In genomic region chr14:99666533-99666932, GRCh38 we compare ENCODE assay signal across 21 cellular contexts. TPM values are rescaled to one million over a fixed set of nuclear protein-coding genes. Genes with fewer than 3 reads are reported as not detected.
DNase-seq lines count a peak whose midpoint lies in the region; ATAC-seq, FAIRE-seq and TF ChIP-seq lines count a peak whose summit lies in the region.
"Had no signal": no experiment of that assay in that cellular context is flagged by ENCODE, and none has a peak within 500 bp of the region (broad histone marks: within the 10 kb centered on the region; RNA-seq: fewer than 3 reads in every experiment).

No MANE protein-coding gene starts in this region.

- H3K79me2 ChIP-seq in H1 (ENCODE audit: control insufficient read depth in 1 of 2, insufficient read depth in 2 of 2, low read length in 2 of 2) = no peaks in the 10 kb centered on the region

- ATAC-seq in upper lobe of right lung (no peak), T-cell (replicated peaks in 1 of 4) (no peak), GM21367 (IDR thresholded peaks at IDR 0.05; ENCODE audit: unreplicated experiment) (no peak), HG03442 (IDR thresholded peaks at IDR 0.05; ENCODE audit: unreplicated experiment) (no peak)
- ATAC-seq: HCT116, HepG2 had no signal

- no peak for DNase-seq in H1 (ENCODE audit: low read depth in 1 of 2, low spot score in 2 of 2)
- no peak for DNase-seq in neuronal stem cell (ENCODE audit: low spot score)
- DNase-seq in upper lobe of right lung = peak; percentile 32
- DNase-seq in T-cell = no peak
- DNase-seq: AML-193; C1 segment of cervical spinal cord; Calu3; CD4-positive, alpha-beta T cell; DMS79; EL had no signal

- FAIRE-seq in H1 (lab: Jason Lieb, UNC) = no peak
- FAIRE-seq: G401.6, GM12892, HepG2, HTR-8/SVneo had no signal

- H3K4me1 ChIP-seq in BLaER1 (peaks cover 67% of the 10 kb centered on the region), H1 (replicated peaks in 1 of 4; ENCODE audit: control insufficient read depth in 3 of 4, insufficient read depth in 4 of 4, low read length in 3 of 4) (peaks cover 17 to 46% (median 26%) of the 10 kb centered on the region in 4 experiments), neuronal stem cell (ENCODE audit: control insufficient read depth in 2 of 2, insufficient read depth in 1 of 2, low read depth in 1 of 2, low read length in 2 of 2) (peaks cover 44 to 66% of the 10 kb centered on the region in 2 donors), upper lobe of right lung (no peaks in the 10 kb centered on the region)

- no peak for TF ChIP-seq POLR2A in H1 (IDR thresholded peaks at IDR 0.05; ENCODE audit: control extremely low read depth in 1 of 2, low read depth in 2 of 2, low read length in 2 of 2)

- H2BK120ac ChIP-seq in H1 (replicated peaks; ENCODE audit: low read depth, low read length) (no peak overlapping the region), neuronal stem cell (ENCODE audit: low read depth, low read length) (peak overlapping the region; percentile 83)

- 88% methylated on average over 5 of the region's 6 CpGs; no CpG with 5 or more reads in 1 of the 2 experiments for WGBS in H1 (ENCODE audit: extremely low coverage in 1 of 2, insufficient coverage in 1 of 2, insufficient read length in 1 of 2, insufficient replicate concordance in 2 of 2, low coverage in 1 of 2, low lambda C conversion rate in 2 of 2, missing lambda C conversion rate in 1 of 2), 2 experiments
- WGBS in neuronal stem cell (ENCODE audit: extremely low coverage in 2 of 2, insufficient read length in 2 of 2, insufficient replicate concordance in 1 of 2), 2 donors = no CpG with 5 or more reads among the region's 6 CpGs

- H2BK15ac ChIP-seq in H1 (ENCODE audit: low read length) = peak overlapping the region; percentile 81; the same call in 1 of the 2 replicates
- H2BK15ac ChIP-seq in neuronal stem cell (ENCODE audit: low read length) = peak overlapping the region; percentile 5

- POLR2A ChIA-PET in H1 (lab: Charles Lee; ENCODE audit: partially characterized antibody) = interaction anchor here (0.9 kb wide), 1 partner anchor 10 kb away, joined by 3 read pairs; no protein-coding TSS in a partner anchor
- POLR2A ChIA-PET in T-cell (lab: Charles Lee) = no interaction called here

- H3K23ac ChIP-seq in H1 (ENCODE audit: insufficient read length) (no peak overlapping the region), neuronal stem cell (ENCODE audit: low read depth, low read length, poor library complexity) (no peak overlapping the region)

- peak overlapping the region; percentile 48 for H3K18ac ChIP-seq in H1 (ENCODE audit: extremely low read depth, low read length)
- H3K18ac ChIP-seq in neuronal stem cell (ENCODE audit: low read length) = peak overlapping the region; percentile 69

- H3K27me3 ChIP-seq in BLaER1 = no peaks in the 10 kb centered on the region
- 0 out of 7 replicates have a peak, but pooled peaks cover 0 to 2% (median 0%) of the 10 kb centered on the region in 4 experiments for H3K27me3 ChIP-seq in H1 (replicated peaks in 1 of 4; ENCODE audit: control insufficient read depth in 3 of 4, extremely low read depth in 1 of 4, insufficient read depth in 3 of 4, low read length in 3 of 4)
- H3K27me3 ChIP-seq in neuronal stem cell (ENCODE audit: control insufficient read depth in 3 of 3, insufficient read depth in 3 of 3, low read depth in 1 of 3, low read length in 3 of 3) = no peaks in the 10 kb centered on the region
- H3K27me3 ChIP-seq in upper lobe of right lung = no peaks in the 10 kb centered on the region

- TF ChIP-seq CTCF in H1 (IDR thresholded peaks at IDR 0.05; ENCODE audit: control extremely low read depth in 1 of 3, insufficient read depth in 1 of 3, low read depth in 1 of 3, low read length in 3 of 3) (no peak), upper lobe of right lung (IDR thresholded peaks at IDR 0.05) (no peak)

- H2AK5ac ChIP-seq in H1 (ENCODE audit: low read depth, low read length) = no peak overlapping the region
- H2AK5ac ChIP-seq in neuronal stem cell (ENCODE audit: low read depth, low read length) = peak overlapping the region; percentile 64

- H3K56ac ChIP-seq in H1 (replicated peaks; ENCODE audit: insufficient read length, low read depth, low read length) = no peak overlapping the region

- H4K8ac ChIP-seq in H1 (ENCODE audit: extremely low read depth, insufficient read depth, low read length) (peak overlapping the region; percentile 82; the same call in 1 of the 2 replicates), neuronal stem cell (ENCODE audit: low read depth, low read length) (no peak overlapping the region)

- H3K9me3 Mint-ChIP-seq in T-cell = no peaks in the 10 kb centered on the region
- H3K9me3 Mint-ChIP-seq: CD4-positive, alpha-beta T cell had no signal

- no peak overlapping the region for H2AFZ ChIP-seq in H1 (ENCODE audit: low read length)
- H2AFZ ChIP-seq in neuronal stem cell (ENCODE audit: low read length) = no peak overlapping the region

- peaks cover 12 to 20% of the 10 kb centered on the region in 2 donors for H3K27me3 Mint-ChIP-seq in T-cell

- no peaks in the 10 kb centered on the region for H3K23me2 ChIP-seq in H1 (ENCODE audit: low read depth, low read length)

- no peaks in the 10 kb centered on the region for H3K36me3 Mint-ChIP-seq in T-cell

- TF ChIP-seq EP300 in H1 (IDR thresholded peaks at IDR 0.05; ENCODE audit: borderline replicate concordance in 1 of 2, low read depth in 2 of 2, low read length in 2 of 2) = no peak

- intact Hi-C loops in upper lobe of right lung (cut with DNase I) = no loop called here

- no peak overlapping the region for H3K4me3 ChIP-seq in BLaER1
- no peak overlapping the region for H3K4me3 ChIP-seq in H1 (ENCODE audit: extremely low read depth in 1 of 4, insufficient read depth in 2 of 4, low read depth in 3 of 4, low read length in 4 of 4)
- H3K4me3 ChIP-seq in neuronal stem cell (ENCODE audit: low read length in 2 of 2) = no peak overlapping the region
- H3K4me3 ChIP-seq in upper lobe of right lung = no peak overlapping the region

- H3K79me1 ChIP-seq in H1 (ENCODE audit: low read depth, low read length) (peaks cover 4% of the 10 kb centered on the region; the same call in 1 of the 2 replicates), neuronal stem cell (ENCODE audit: low read depth, low read length) (no peaks in the 10 kb centered on the region)

- H3K27ac Mint-ChIP-seq in T-cell = no peak overlapping the region
- H3K27ac Mint-ChIP-seq: CD4-positive, alpha-beta T cell had no signal

- H2BK5ac ChIP-seq in H1 (ENCODE audit: low read depth, low read length) (peak overlapping the region; percentile 35; the same call in 1 of the 2 replicates), neuronal stem cell (ENCODE audit: low read length) (peak overlapping the region; percentile 7)

- H4K5ac ChIP-seq in H1 (ENCODE audit: insufficient read length, low read depth, low read length) = no peak overlapping the region

- H3K4me3 Mint-ChIP-seq in T-cell = no peak overlapping the region
- H3K4me3 Mint-ChIP-seq: CD4-positive, alpha-beta T cell had no signal

- no peak for TF ChIP-seq RAD21 in H1 (IDR thresholded peaks at IDR 0.05 in 1 of 2, conservative IDR thresholded peaks at IDR 0.05 in 1 of 2; ENCODE audit: low read depth in 2 of 2, low read length in 2 of 2)

- H3K27ac ChIP-seq in BLaER1 (peak overlapping the region; percentile 94), H1 (ENCODE audit: low read depth, low read length) (no peak overlapping the region), neuronal stem cell (replicated peaks; ENCODE audit: low read length) (no peak overlapping the region), upper lobe of right lung (no peak overlapping the region)
- H3K27ac ChIP-seq: 22Rv1, KMS-11 had no signal

- H3K4me1 Mint-ChIP-seq in T-cell = no peaks in the 10 kb centered on the region

- H3K9ac ChIP-seq in BLaER1 (peak overlapping the region; percentile 38; the same call in 1 of the 2 replicates), H1 (replicated peaks in 1 of 4; ENCODE audit: extremely low read depth in 1 of 4, low read depth in 3 of 4, low read length in 3 of 4) (no peak overlapping the region), neuronal stem cell (ENCODE audit: low read depth, low read length, poor library complexity) (no peak overlapping the region)
- H3K9ac ChIP-seq: KMS-11 had no signal

- 0 out of 2 replicates have a peak overlapping the region, but pooled peaks have one; percentile 39 for H2BK12ac ChIP-seq in H1 (ENCODE audit: low read depth, low read length)
- H2BK12ac ChIP-seq in neuronal stem cell (ENCODE audit: low read length) = peak overlapping the region; percentile 97

- CTCF ChIA-PET in H1 (lab: Charles Lee; ENCODE audit: partially characterized antibody) (interaction anchor here (0.8 to 4.2 kb wide), 6 partner anchors 8 to 133 kb away, joined by 3 to 26 read pairs (median 6); no protein-coding TSS in a partner anchor), T-cell (lab: Charles Lee) (no interaction called here)

- no peaks in the 10 kb centered on the region for H4K20me1 ChIP-seq in BLaER1
- H4K20me1 ChIP-seq in H1 (replicated peaks in 1 of 2; ENCODE audit: control insufficient read depth in 1 of 2, insufficient read depth in 2 of 2, low read length in 2 of 2) = no peaks in the 10 kb centered on the region

- H3K36me3 ChIP-seq in BLaER1 = no peaks in the 10 kb centered on the region
- H3K36me3 ChIP-seq in H1 (ENCODE audit: control insufficient read depth in 2 of 4, insufficient read depth in 4 of 4, low read length in 3 of 4) = 0 out of 8 replicates have a peak, but pooled peaks cover 0 to 7% (median 0%) of the 10 kb centered on the region in 4 experiments
- H3K36me3 ChIP-seq in neuronal stem cell (replicated peaks in 1 of 2; ENCODE audit: control insufficient read depth in 2 of 2, insufficient read depth in 2 of 2, low read length in 2 of 2) = no peaks in the 10 kb centered on the region
- no peaks in the 10 kb centered on the region for H3K36me3 ChIP-seq in upper lobe of right lung

- H3K14ac ChIP-seq in H1 (ENCODE audit: insufficient read length) = no peak overlapping the region
- H3K14ac ChIP-seq in neuronal stem cell (ENCODE audit: low read length) = peak overlapping the region; percentile 9

- H4K91ac ChIP-seq in H1 (replicated peaks; ENCODE audit: insufficient read length, low read length) (no peak overlapping the region), neuronal stem cell (ENCODE audit: low read depth, low read length, poor library complexity) (no peak overlapping the region)

- H3K4me2 ChIP-seq in BLaER1 (peak overlapping the region; percentile 96), H1 (ENCODE audit: insufficient read depth in 1 of 2, low read depth in 2 of 2, low read length in 2 of 2) (no peak overlapping the region; a peak in 1 of 4 replicates), neuronal stem cell (ENCODE audit: insufficient read depth, low read length, poor library complexity, severe bottlenecking) (no peak overlapping the region)
- H3K4me2 ChIP-seq: KMS-11 had no signal

- H3K9me3 ChIP-seq in BLaER1 (no peaks in the 10 kb centered on the region), H1 (ENCODE audit: insufficient read depth in 2 of 2, low read depth in 1 of 2, low read length in 1 of 2) (no peaks in the 10 kb centered on the region), neuronal stem cell (replicated peaks in 1 of 2; ENCODE audit: control insufficient read depth in 2 of 2, insufficient read depth in 1 of 2, low read depth in 1 of 2, low read length in 2 of 2) (no peaks in the 10 kb centered on the region), upper lobe of right lung (no peaks in the 10 kb centered on the region)

- H3K4ac ChIP-seq in H1 (replicated peaks; ENCODE audit: insufficient read length, low read depth, low read length) (no peak overlapping the region), neuronal stem cell (ENCODE audit: low read length) (no peak overlapping the region)

- no peak overlapping the region for H2BK20ac ChIP-seq in H1 (ENCODE audit: low read length)

RNA-seq across cellular contexts. Expression of gene CYP46A1, which starts 17.6 kb away (rescaled TPM):
- total RNA-seq in H1 (2021; fragmentation: NEBNext Ultra II Directional; extraction: Animal tissue kit (Norgen Biotek cat#: 25700)) = 0.71 and 1.3 TPM in 2 replicates
- polyA plus RNA-seq in H1 (2011; rRNA removed) = 0.41 and 0.89 TPM in 2 replicates
- 0.88 TPM for polyA plus RNA-seq in H1 (2011; cell fraction: cytosol; rRNA removed)
- 4.4 TPM for polyA plus RNA-seq in H1 (2011; cell fraction: nucleus; rRNA removed)
- polyA plus RNA-seq in H1 (2012, experiment 1 of 2) = 0.60 to 1.6 TPM (median 0.87 TPM) in 4 replicates
- 0.45 TPM for polyA plus RNA-seq in H1 (2012, experiment 2 of 2)
- polyA plus RNA-seq in H1 (2013, experiment 1 of 2) = 0.63 TPM
- 0.57 TPM for polyA plus RNA-seq in H1 (2013, experiment 2 of 2)
- polyA minus RNA-seq in H1 (2011; rRNA and poly(A)+ RNA removed) = 0.63 and 0.91 TPM in 2 replicates
- polyA minus RNA-seq in H1 (2011; cell fraction: cytosol; rRNA and poly(A)+ RNA removed) = not detected
- 1.9 TPM for polyA minus RNA-seq in H1 (2011; cell fraction: nucleus; rRNA and poly(A)+ RNA removed)
- 1.5 TPM for polyA plus RNA-seq in neuronal stem cell (2013, experiment 1 of 2)
- polyA plus RNA-seq in neuronal stem cell (2013, experiment 2 of 2) = 1.6 TPM
- total RNA-seq in upper lobe of right lung = 1.3 TPM
- total RNA-seq in T-cell = under 1 TPM; 0.10 to 0.51 (median 0.39) TPM
- total RNA-seq: Calu3, H4, HepG2 had no signal
- polyA plus RNA-seq: HepG2 had no signal

RNA-seq across cellular contexts. Expression of gene HHIPL1, which starts 21.6 kb away (rescaled TPM):
- 2.6 and 3.1 TPM in 2 replicates for total RNA-seq in H1 (2021; fragmentation: NEBNext Ultra II Directional; extraction: Animal tissue kit (Norgen Biotek cat#: 25700))
- 1.5 and 2.1 TPM in 2 replicates for polyA plus RNA-seq in H1 (2011; rRNA removed)
- 1.4 TPM for polyA plus RNA-seq in H1 (2011; cell fraction: cytosol; rRNA removed)
- 3.1 TPM for polyA plus RNA-seq in H1 (2011; cell fraction: nucleus; rRNA removed)
- polyA plus RNA-seq in H1 (2012, experiment 1 of 2) = 1.0 to 2.0 TPM (median 1.8 TPM) in 4 replicates
- 1.2 TPM for polyA plus RNA-seq in H1 (2012, experiment 2 of 2)
- polyA plus RNA-seq in H1 (2013, experiment 1 of 2) = 1.2 TPM
- 1.6 TPM for polyA plus RNA-seq in H1 (2013, experiment 2 of 2)
- 1.4 and 1.5 TPM in 2 replicates for polyA minus RNA-seq in H1 (2011; rRNA and poly(A)+ RNA removed)
- 1.7 TPM for polyA minus RNA-seq in H1 (2011; cell fraction: cytosol; rRNA and poly(A)+ RNA removed)
- 3.8 TPM for polyA minus RNA-seq in H1 (2011; cell fraction: nucleus; rRNA and poly(A)+ RNA removed)
- 0.67 TPM for polyA plus RNA-seq in neuronal stem cell (2013, experiment 1 of 2)
- 0.71 TPM for polyA plus RNA-seq in neuronal stem cell (2013, experiment 2 of 2)
- total RNA-seq in upper lobe of right lung (1.6 TPM), T-cell (under 1 TPM; 0.05 to 0.35 (median 0.23) TPM)
- total RNA-seq: Calu3; CD4-positive, alpha-beta T cell; HepG2 had no signal
- polyA plus RNA-seq: HepG2 had no signal
